ENCODE assay signal across 8 cellular contexts in the genomic region with DNA sequence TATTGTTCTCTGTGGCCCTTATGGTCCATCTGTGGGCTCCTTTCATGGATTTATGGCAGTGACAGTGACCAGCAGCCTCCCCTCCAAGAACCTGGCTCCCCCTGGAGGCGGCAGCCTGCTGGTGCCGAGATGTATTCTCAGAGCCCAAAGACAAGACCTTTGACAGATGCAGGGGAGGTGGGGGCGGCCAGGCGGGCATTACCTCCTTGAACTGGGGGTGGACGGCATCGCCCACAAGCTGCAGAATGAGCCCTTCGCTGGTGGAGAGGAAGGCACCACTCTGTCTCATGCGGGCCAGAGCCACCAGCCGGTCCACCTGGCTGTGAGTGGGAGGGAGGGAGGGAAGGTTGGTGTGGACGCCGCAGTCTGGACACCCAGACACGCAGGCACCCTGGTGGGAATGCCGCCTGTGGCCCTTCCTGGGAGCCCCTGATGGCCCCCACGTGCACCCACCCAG. TPM values are rescaled to one million over a fixed set of nuclear protein-coding genes. Genes with fewer than 3 reads are reported as not detected.
DNase-seq lines count a peak whose midpoint lies in the region; ATAC-seq and TF ChIP-seq lines count a peak whose summit lies in the region.

No MANE protein-coding gene starts in this region.

- H3K27me3 ChIP-seq in A673 (replicated peaks; ENCODE audit: insufficient read depth, low read depth, low read length, poor library complexity), result peaks cover 22% of the 10 kb centered on the region

- POLR2A ChIA-PET in A673 (lab: Charles Lee; ENCODE audit: low non-redundant PET), result no interaction called here

- no peak overlapping the region for H3K4me3 ChIP-seq in A673 (ENCODE audit: low read depth, low read length, poor library complexity, severe bottlenecking)

- H3K9me3 ChIP-seq in A673 (ENCODE audit: low read depth, low read length, poor library complexity, severe bottlenecking), result no peaks in the 10 kb centered on the region

- H3K36me3 ChIP-seq in A673 (ENCODE audit: insufficient read depth, low read length, poor library complexity, severe bottlenecking), result no peaks in the 10 kb centered on the region

- ATAC-seq in HG03280 (IDR thresholded peaks at IDR 0.05; ENCODE audit: unreplicated experiment), result no peak

- no TSS peak for BruUV-seq in A673 (replicated peaks; lab: Mats Ljungman, UMichigan)

- TF ChIP-seq CTCF in A673 (conservative IDR thresholded peaks at IDR 0.05; ENCODE audit: low read depth, low read length), result peak; percentile 78
- peak; percentile 78 for TF ChIP-seq CTCF in GM12874 (IDR thresholded peaks at IDR 0.05; ENCODE audit: insufficient read depth, low read depth, low read length)

- CTCF ChIA-PET in A673 (lab: Charles Lee), result no interaction called here

- intact Hi-C loops in A673 (cut with micrococcal nuclease; ENCODE audit: unreplicated experiment), result no loop called here

- peak; percentile 60 for DNase-seq in A673 (ENCODE audit: low spot score)
- peak; percentile 75 for DNase-seq in OCI-M1 (lab: John Stamatoyannopoulos, UW)
- DNase-seq in activated naive CD4-positive, alpha-beta T cell treated with anti-CD3 and anti-CD28 coated beads, Interleukin-2, amount 50 U/mL, for 16 hours, result peak; percentile 53
- peak; percentile 11 to 64 for DNase-seq in hippocampal formation (lab: John Stamatoyannopoulos, UW)
- peak; percentile 71 for DNase-seq in stimulated activated CD8-positive, alpha-beta memory T cell treated with anti-CD3 and anti-CD28 coated beads, Interleukin-4, amount 100 ng/mL, for 48 hours
- no peak for DNase-seq in DMS79 treated with DMSO at 0.1 percent for 48 hours (lab: John Stamatoyannopoulos, UW)

- H3K4me1 ChIP-seq in A673 (ENCODE audit: insufficient read depth, low read length, poor library complexity, severe bottlenecking), result peaks cover 32% of the 10 kb centered on the region

- no peak overlapping the region for H3K27ac ChIP-seq in A673 (ENCODE audit: low read depth, low read length, poor library complexity, severe bottlenecking)

RNA-seq across cellular contexts. Expression of a gene that starts 6.6 kb away (rescaled TPM):
- 33.2 and 40.6 TPM in 2 replicates for total RNA-seq in A673 (2021)

RNA-seq across cellular contexts. Expression of a gene that starts 9.7 kb away (rescaled TPM):
- total RNA-seq in A673 (2021), result not detected in 2 replicates

RNA-seq across cellular contexts. Expression of a gene that starts 11.7 kb away (rescaled TPM):
- total RNA-seq in A673 (2021), result 0.21 and 0.26 TPM in 2 replicates

RNA-seq across cellular contexts. Expression of a gene that starts 21.6 kb away (rescaled TPM):
- 11.9 and 16.7 TPM in 2 replicates for total RNA-seq in A673 (2021)

RNA-seq across cellular contexts. Expression of a gene that starts 30.2 kb away (rescaled TPM):
- total RNA-seq in A673 (2021), result 55.1 and 66.0 TPM in 2 replicates
